Comparison of ENCODE assay signal across 8 cellular contexts in the genomic region with DNA sequence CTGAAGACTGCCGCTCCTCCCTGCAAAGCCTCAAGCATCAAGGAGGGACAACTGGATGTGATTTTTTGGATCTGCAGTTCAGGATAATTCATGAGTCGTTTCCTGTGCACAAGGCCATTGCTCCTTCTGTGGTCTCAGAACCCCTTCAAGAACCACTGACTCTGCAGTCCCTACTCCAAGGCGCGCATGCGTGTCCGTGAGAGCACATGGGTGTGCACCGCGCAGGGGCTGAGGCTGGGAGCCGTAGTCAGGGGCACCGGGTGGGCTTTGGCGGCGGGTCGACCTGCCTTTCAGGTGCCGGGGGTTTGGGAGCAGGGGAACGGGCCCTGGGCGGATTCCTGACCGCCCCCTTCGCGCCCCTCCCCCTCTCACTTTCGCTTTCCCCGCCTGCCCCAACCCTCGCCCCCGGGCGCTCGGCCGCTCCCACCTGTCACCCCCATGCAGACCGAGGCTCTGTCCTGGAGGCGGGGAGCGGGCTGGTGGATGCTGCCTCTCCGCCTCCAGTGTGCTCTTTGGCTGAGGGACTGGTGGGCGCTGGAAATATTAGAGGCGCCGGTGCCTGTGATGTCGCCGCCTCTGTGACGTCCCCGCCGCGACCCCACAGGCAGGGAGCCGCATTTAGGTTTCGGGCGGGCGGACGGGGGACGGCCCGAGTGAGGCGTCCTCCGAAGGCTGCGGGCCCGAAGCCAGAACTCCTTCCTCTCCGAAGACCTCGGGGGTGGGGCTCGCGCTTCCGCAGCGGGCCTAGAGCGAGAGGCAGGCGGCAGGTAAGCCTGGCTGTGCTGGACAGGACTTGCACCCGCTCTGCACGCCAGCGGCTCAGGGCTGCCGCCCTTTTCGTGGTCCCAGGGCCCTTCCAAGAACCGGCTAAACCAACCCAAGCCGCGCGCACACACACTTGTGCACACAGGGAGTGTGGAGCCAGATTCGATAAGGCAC. TPM values are rescaled to one million over a fixed set of nuclear protein-coding genes. Genes with fewer than 3 reads are reported as not detected.
DNase-seq lines count a peak whose midpoint lies in the region; ATAC-seq and TF ChIP-seq lines count a peak whose summit lies in the region.

A gene with protein sequence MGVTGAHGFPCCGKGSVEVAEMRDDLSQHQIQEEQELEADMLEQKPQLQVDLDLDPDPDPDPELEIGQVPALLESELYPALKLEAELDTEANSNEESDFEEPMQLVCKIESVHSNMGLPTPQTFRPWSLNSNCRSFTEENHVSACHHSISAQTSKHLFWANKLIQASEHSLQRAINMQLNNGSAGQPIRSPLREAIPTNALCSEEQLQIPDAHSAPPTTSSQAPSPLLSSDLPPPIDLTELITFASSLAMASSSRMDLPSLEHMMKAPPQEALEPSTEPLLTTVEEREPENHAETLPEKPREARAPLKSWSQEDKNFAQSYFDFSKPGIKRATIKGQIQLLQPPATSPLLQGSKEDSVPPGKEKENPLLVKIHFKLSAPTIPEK (minus strand): TSS at position 518 of the 939 bp plus-strand sequence. CDS start 78 bp downstream, at position 440.

- peak within 1 kb of the TSS; percentile 77 to 89 (median 84) for H3K4me3 Mint-ChIP-seq in naive thymus-derived CD4-positive, alpha-beta T cell
- H3K4me3 Mint-ChIP-seq in stimulated activated naive B cell treated with anti-CD40 and anti-IgM and Interleukin-4, amounts not matched to agents 10 μg/mL and 1 μg/mL and 100 μg/mL, for 72 hours: peak within 1 kb of the TSS; percentile 83 to 85

- H3K4me3 ChIP-seq in BE2C (ENCODE audit: low read depth, low read length): peak within 1 kb of the TSS; percentile 68
- peak within 1 kb of the TSS; percentile 54 for H3K4me3 ChIP-seq in epithelial cell of proximal tubule (ENCODE audit: low read depth, low read length)
- peak within 1 kb of the TSS; percentile 52 for H3K4me3 ChIP-seq in naive thymus-derived CD4-positive, alpha-beta T cell (ENCODE audit: low read length)

- DNase-seq in BE2C: peak; percentile 37
- DNase-seq in activated CD8-positive, alpha-beta memory T cell treated with anti-CD3 and anti-CD28 coated beads, Interleukin-2, amount 50 U/mL, for 48 hours: peak; percentile 86
- no peak for DNase-seq in epithelial cell of proximal tubule (ENCODE audit: low read depth)
- DNase-seq in naive thymus-derived CD4-positive, alpha-beta T cell: peak; percentile 45 to 69 (median 66)
- DNase-seq in stimulated activated naive B cell treated with anti-CD40 and anti-IgM and Interleukin-4, amounts not matched to agents 10 μg/mL and 1 μg/mL and 100 μg/mL, for 72 hours: peak; percentile 63
- no peak for DNase-seq in kidney glomerular epithelial cell (lab: John Stamatoyannopoulos, UW)
- DNase-seq in H4 (ENCODE audit: low spot score): no peak

- peak; percentile 67 for ATAC-seq in HG03108 (IDR thresholded peaks at IDR 0.05; ENCODE audit: unreplicated experiment)
- peak; percentile 83 for ATAC-seq in naive thymus-derived CD4-positive, alpha-beta T cell
- ATAC-seq in stimulated activated naive B cell treated with anti-CD40 and anti-IgM and Interleukin-4, amounts not matched to agents 10 μg/mL and 1 μg/mL and 100 μg/mL, for 72 hours (replicated peaks): peak; percentile 66 to 67

- intact Hi-C loops in naive thymus-derived CD4-positive, alpha-beta T cell (cut with micrococcal nuclease): loop anchor here (1.0 to 5.0 kb wide), 4 partner anchors 14 to 55 kb away; a partner anchor contains a TSS

- POLR2A ChIA-PET in naive thymus-derived CD4-positive, alpha-beta T cell (lab: Charles Lee): interaction anchor here (1.0 to 34.3 kb wide), 9 partner anchors 10 to 55 kb away, joined by 3 to 851 read pairs (median 5); a partner anchor contains a TSS

- H3K27ac ChIP-seq in naive thymus-derived CD4-positive, alpha-beta T cell (ENCODE audit: low read depth, low read length): peak within 1 kb of the TSS; percentile 85

- H3K27me3 Mint-ChIP-seq in naive thymus-derived CD4-positive, alpha-beta T cell: no peaks in the 10 kb centered on the region
- H3K27me3 Mint-ChIP-seq in stimulated activated naive B cell treated with anti-CD40 and anti-IgM and Interleukin-4, amounts not matched to agents 10 μg/mL and 1 μg/mL and 100 μg/mL, for 72 hours: no peaks in the 10 kb centered on the region

- H3K27me3 ChIP-seq in BE2C: no peaks in the 10 kb centered on the region
- no peaks in the 10 kb centered on the region for H3K27me3 ChIP-seq in naive thymus-derived CD4-positive, alpha-beta T cell (ENCODE audit: control insufficient read depth in 2 of 2, insufficient read depth in 2 of 2, low read length in 2 of 2)

- peak within 1 kb of the TSS; percentile 58 to 93 (median 86) for H3K27ac Mint-ChIP-seq in naive thymus-derived CD4-positive, alpha-beta T cell
- H3K27ac Mint-ChIP-seq in stimulated activated naive B cell treated with anti-CD40 and anti-IgM and Interleukin-4, amounts not matched to agents 10 μg/mL and 1 μg/mL and 100 μg/mL, for 72 hours: peak within 1 kb of the TSS; percentile 94

- peaks cover 22 to 55% (median 45%) of the 10 kb centered on the region in 7 donors for H3K4me1 Mint-ChIP-seq in naive thymus-derived CD4-positive, alpha-beta T cell
- H3K4me1 Mint-ChIP-seq in stimulated activated naive B cell treated with anti-CD40 and anti-IgM and Interleukin-4, amounts not matched to agents 10 μg/mL and 1 μg/mL and 100 μg/mL, for 72 hours: peaks cover 43 to 73% of the 10 kb centered on the region in 2 donors

- no peaks in the 10 kb centered on the region for H3K9me3 ChIP-seq in BE2C
- H3K9me3 ChIP-seq in naive thymus-derived CD4-positive, alpha-beta T cell (ENCODE audit: control insufficient read depth in 2 of 3, low read length in 3 of 3): no peaks in the 10 kb centered on the region

- TF ChIP-seq CTCF in BE2C (IDR thresholded peaks at IDR 0.05; ENCODE audit: low read depth, low read length): no peak
- TF ChIP-seq CTCF in epithelial cell of proximal tubule (conservative IDR thresholded peaks at IDR 0.05; ENCODE audit: low read depth, low read length): no peak

- no peaks in the 10 kb centered on the region; the same call in 1 of the 2 replicates for H3K4me1 ChIP-seq in BE2C
- peaks cover 10 to 31% of the 10 kb centered on the region in 2 donors for H3K4me1 ChIP-seq in naive thymus-derived CD4-positive, alpha-beta T cell (ENCODE audit: control insufficient read depth in 2 of 2, insufficient read depth in 2 of 2, low read length in 2 of 2)

- CTCF ChIA-PET in naive thymus-derived CD4-positive, alpha-beta T cell (lab: Charles Lee): interaction anchor here (0.9 to 2.9 kb wide), 3 partner anchors 13 to 36 kb away, joined by 3 to 8 read pairs (median 4); no protein-coding TSS in a partner anchor

- no peaks in the 10 kb centered on the region for H3K9me3 Mint-ChIP-seq in naive thymus-derived CD4-positive, alpha-beta T cell
- no peaks in the 10 kb centered on the region for H3K9me3 Mint-ChIP-seq in stimulated activated naive B cell treated with anti-CD40 and anti-IgM and Interleukin-4, amounts not matched to agents 10 μg/mL and 1 μg/mL and 100 μg/mL, for 72 hours

- H3K36me3 Mint-ChIP-seq in naive thymus-derived CD4-positive, alpha-beta T cell: peaks cover 0 to 9% (median 0%) of the 10 kb centered on the region in 5 donors
- H3K36me3 Mint-ChIP-seq in stimulated activated naive B cell treated with anti-CD40 and anti-IgM and Interleukin-4, amounts not matched to agents 10 μg/mL and 1 μg/mL and 100 μg/mL, for 72 hours: peaks cover 30 to 42% of the 10 kb centered on the region in 2 donors

- H3K36me3 ChIP-seq in BE2C: peaks cover 9% of the 10 kb centered on the region
- H3K36me3 ChIP-seq in naive thymus-derived CD4-positive, alpha-beta T cell (ENCODE audit: control insufficient read depth in 2 of 3, insufficient read depth in 3 of 3, low read length in 3 of 3): peaks cover 0 to 41% (median 8%) of the 10 kb centered on the region in 3 experiments

RNA-seq across cellular contexts. Expression of the gene that starts here (rescaled TPM):
- not detected for polyA plus RNA-seq in BE2C (2012; ENCODE audit: insufficient read depth, insufficient read length, low read depth)
- not detected in 2 replicates for total RNA-seq in epithelial cell of proximal tubule
- total RNA-seq in naive thymus-derived CD4-positive, alpha-beta T cell: 1 to 10 TPM in 1 of 5 experiments, under 1 TPM in 3, not detected in 1; 0.12 to 1.1 (median 0.58) TPM
- polyA plus RNA-seq in naive thymus-derived CD4-positive, alpha-beta T cell: under 1 TPM; 0.31 to 0.59 TPM
- total RNA-seq in H4 (2014; rRNA removed; shearing (Covaris generic)): 0.21 TPM in 1 of 2 replicates, not detected in the other

Comparison
In these comparisons a context has a peak if more than half of its experiments do, and no peak if none do; other contexts are left out.
1. DNase-seq: peak in BE2C (single experiment), activated CD8-positive, alpha-beta memory T cell treated with anti-CD3 and anti-CD28 coated beads, Interleukin-2, amount 50 U/mL, for 48 hours (single experiment), naive thymus-derived CD4-positive, alpha-beta T cell (9 of 9) and stimulated activated naive B cell treated with anti-CD40 and anti-IgM and Interleukin-4, amounts not matched to agents 10 μg/mL and 1 μg/mL and 100 μg/mL, for 72 hours (single experiment); none in epithelial cell of proximal tubule (single experiment), kidney glomerular epithelial cell (single experiment) and H4 (single experiment).
2. Peak in every context shown above with its lines, with median percentiles within 50 percentile points of each other: H3K4me3 ChIP-seq and ATAC-seq.